Comparison of ENCODE assay signal across 28 cellular contexts in genomic region chr10:19913987-19914386, GRCh38.
"Had no signal": no experiment of that assay in that cellular context is flagged by ENCODE, and none has a peak within 500 bp of the region (broad histone marks: within the 10 kb centered on the region; RNA-seq: fewer than 3 reads in every experiment).

No MANE protein-coding gene starts in this region.

- FAIRE-seq: colon, endometrium, endothelial cell of umbilical vein, frontal cortex had no signal

- H3K36me3 ChIP-seq: colonic mucosa, esophagus muscularis mucosa, esophagus squamous epithelium, gastrocnemius medialis, gastroesophageal sphincter, heart left ventricle, heart right ventricle had no signal

- H3K27ac Mint-ChIP-seq: dendritic cell treated with granulocyte-macrophage colony-stimulating factor and Interleukin-4, amounts not matched to agents 40 ng/mL and 50 ng/mL, for 4 days; effector memory CD8-positive, alpha-beta T cell; endodermal cell had no signal

- H3K4me3 ChIP-seq: colonic mucosa, coronary artery, dorsolateral prefrontal cortex, esophagus muscularis mucosa, esophagus squamous epithelium, gastrocnemius medialis, gastroesophageal sphincter, heart left ventricle, heart right ventricle had no signal

- DNase-seq: colonic mucosa; cortex of kidney; dermis blood vessel endothelial cell; dorsolateral prefrontal cortex; effector CD4-positive, alpha-beta T cell; effector CD8-positive, alpha-beta T cell; effector memory CD8-positive, alpha-beta T cell; endodermal cell; erythroblast; esophagus squamous epithelium; foreskin fibroblast; foreskin keratinocyte; foreskin melanocyte; gastrocnemius medialis; glutamatergic neuron; head of caudate nucleus; heart left ventricle; heart right ventricle had no signal

- ATAC-seq: effector memory CD8-positive, alpha-beta T cell; esophagus mucosa; foreskin keratinocyte; gastrocnemius medialis; gastroesophageal sphincter; heart left ventricle; heart right ventricle had no signal

- H3K27ac ChIP-seq: colonic mucosa, coronary artery, epithelial cell of prostate, esophagus muscularis mucosa, esophagus squamous epithelium, foreskin keratinocyte, gastrocnemius medialis, gastroesophageal sphincter, heart left ventricle, heart right ventricle had no signal

- H3K4me1 ChIP-seq: colonic mucosa had no signal

- H3K27me3 Mint-ChIP-seq: dendritic cell treated with granulocyte-macrophage colony-stimulating factor and Interleukin-4, amounts not matched to agents 40 ng/mL and 50 ng/mL, for 4 days; effector memory CD8-positive, alpha-beta T cell had no signal

- H3K27me3 ChIP-seq: colonic mucosa, dorsolateral prefrontal cortex, esophagus muscularis mucosa, esophagus squamous epithelium, foreskin keratinocyte, gastrocnemius medialis, gastroesophageal sphincter, heart left ventricle, heart right ventricle had no signal

- H3K4me3 Mint-ChIP-seq: dendritic cell treated with granulocyte-macrophage colony-stimulating factor and Interleukin-4, amounts not matched to agents 40 ng/mL and 50 ng/mL, for 4 days; effector memory CD8-positive, alpha-beta T cell; endodermal cell had no signal

- H3K9me3 ChIP-seq: colonic mucosa, esophagus muscularis mucosa, esophagus squamous epithelium, gastrocnemius medialis, gastroesophageal sphincter had no signal
